9 cellular contexts compared by ENCODE assay signal in the genomic region with DNA sequence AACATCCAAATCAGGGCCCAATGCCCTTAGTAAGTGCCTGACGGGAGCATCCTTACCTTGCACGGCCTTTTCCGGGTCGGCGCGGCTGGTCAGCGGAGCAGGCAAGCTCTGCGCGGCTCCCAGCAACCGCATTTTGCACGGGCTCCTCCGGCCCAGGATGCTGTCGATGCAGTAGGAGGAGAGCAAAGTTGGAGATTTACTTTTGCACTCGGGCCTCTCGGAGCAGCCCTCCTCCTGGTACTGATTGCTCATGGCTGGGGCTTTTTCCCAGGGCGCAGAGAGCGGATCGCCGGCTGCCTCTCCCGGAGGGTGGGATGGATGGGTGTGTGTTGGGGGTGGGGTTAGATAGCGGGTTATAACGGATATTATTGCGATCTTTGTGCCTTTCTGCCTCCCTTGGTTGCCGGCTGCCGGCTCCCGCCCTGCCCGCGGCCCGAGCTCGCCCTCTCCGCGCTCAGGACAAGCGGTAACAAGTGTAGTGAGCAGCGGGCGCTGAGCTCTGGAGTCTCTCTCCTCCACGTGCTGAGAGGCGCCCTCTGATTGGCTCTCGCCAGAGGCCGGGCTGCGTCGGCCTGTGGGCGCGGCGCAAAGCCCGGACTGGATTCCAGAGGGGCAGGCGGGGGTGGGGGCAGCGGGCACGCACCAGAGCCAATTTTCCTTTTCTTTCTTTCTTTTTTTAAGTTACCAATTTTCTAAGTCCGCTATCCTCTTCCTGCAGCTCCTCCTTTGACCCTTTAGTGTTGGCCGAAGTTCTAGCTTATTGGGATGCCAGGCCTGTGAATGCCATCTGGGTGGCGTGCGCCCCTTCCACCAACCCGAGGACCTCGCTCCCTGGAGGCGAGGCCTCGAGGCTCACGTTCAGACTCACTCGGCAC.
DNase-seq lines count a peak whose midpoint lies in the region; ATAC-seq lines count a peak whose summit lies in the region.
"Had no signal": no experiment of that assay in that cellular context is flagged by ENCODE, and none has a peak within 500 bp of the region (broad histone marks: within the 10 kb centered on the region; RNA-seq: fewer than 3 reads in every experiment).

A gene (minus strand): TSS at position 480 of the 875 bp plus-strand sequence. CDS start 228 bp downstream, at position 252.

- H3K36me3 ChIP-seq in iPS DF 6.9 (ENCODE audit: control insufficient read depth, insufficient read depth, low read length) = no peaks in the 10 kb centered on the region

- no CpG with 5 or more reads among the region's 58 CpGs for WGBS in iPS DF 6.9 (ENCODE audit: insufficient coverage, insufficient read length)

- no peaks in the 10 kb centered on the region for H3K9me3 ChIP-seq in iPS DF 6.9 (ENCODE audit: control insufficient read depth, insufficient read depth, low read length)

- DNase-seq in DMS153 (lab: John Stamatoyannopoulos, UW) (peak; percentile 30), DMS153 treated with DMSO at 0.1 percent for 48 hours (lab: John Stamatoyannopoulos, UW; ENCODE audit: unreplicated experiment) (no peak), HK-2 (ENCODE audit: unreplicated experiment) (peak; percentile 72), amygdala (lab: John Stamatoyannopoulos, UW) (peak in 52 of 56 donors; percentile 1 to 77 (median 37)), iPS DF 6.9 (ENCODE audit: low read depth, low spot score) (no peak), SW 1271 (lab: John Stamatoyannopoulos, UW) (no peak)
- DNase-seq in stimulated activated CD4-positive, alpha-beta T cell treated with anti-CD3 and anti-CD28 coated beads, Interleukin-15, amount 100 ng/mL, for 24 hours = peak; percentile 59

- H3K27ac ChIP-seq in iPS DF 6.9 (ENCODE audit: low read length) = no peak within 1 kb of the TSS
- H3K27ac ChIP-seq: 22Rv1 had no signal

- H3K27me3 ChIP-seq in iPS DF 6.9 (ENCODE audit: control insufficient read depth, insufficient read depth, low read length) = peaks cover 59% of the 10 kb centered on the region

- ATAC-seq in GM21367 (IDR thresholded peaks at IDR 0.05; ENCODE audit: unreplicated experiment) = no peak

- peak within 1 kb of the TSS; percentile 21; the same call in 1 of the 2 replicates for H3K4me3 ChIP-seq in iPS DF 6.9 (ENCODE audit: low read length)

- H3K4me1 ChIP-seq in iPS DF 6.9 (ENCODE audit: control insufficient read depth, insufficient read depth, low read length) = no peaks in the 10 kb centered on the region

Comparison
In these comparisons a context has a peak if more than half of its experiments do, and no peak if none do; other contexts are left out.
1. DNase-seq: peak in DMS153 (single experiment), HK-2 (single experiment), amygdala (52 of 56) and stimulated activated CD4-positive, alpha-beta T cell treated with anti-CD3 and anti-CD28 coated beads, Interleukin-15, amount 100 ng/mL, for 24 hours (single experiment); none in DMS153 treated with DMSO at 0.1 percent for 48 hours (single experiment), iPS DF 6.9 (single experiment) and SW 1271 (0 of 2).